Comparison of ENCODE assay signal across 21 cellular contexts in the genomic region with DNA sequence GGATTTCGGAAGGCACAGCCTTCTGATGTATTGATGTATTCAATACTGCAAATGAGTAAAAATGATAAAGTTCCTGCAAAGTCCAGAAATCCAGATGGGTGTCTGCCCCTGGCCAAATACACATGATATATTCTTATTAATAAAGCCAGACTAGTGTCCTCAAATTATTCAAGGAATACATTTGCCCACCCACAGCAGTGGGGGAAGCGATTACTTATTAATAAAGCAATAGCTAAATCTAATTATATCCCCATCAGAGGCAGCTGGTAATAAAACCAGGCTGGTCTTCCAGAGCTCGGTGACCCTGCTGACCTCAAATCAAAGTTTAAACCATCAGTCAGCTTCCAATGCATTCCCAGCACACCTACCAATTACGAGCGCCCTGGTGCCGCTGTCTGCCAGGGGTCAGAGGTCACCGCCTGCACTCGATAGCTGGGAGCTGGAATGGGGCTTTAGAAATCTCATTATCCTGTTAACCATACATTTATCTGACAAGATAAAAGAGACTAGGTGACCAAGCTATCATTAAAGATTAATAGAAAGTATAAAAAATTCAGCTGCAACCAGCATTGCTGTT.
"Had no signal": no experiment of that assay in that cellular context is flagged by ENCODE, and none has a peak within 500 bp of the region (broad histone marks: within the 10 kb centered on the region; RNA-seq: fewer than 3 reads in every experiment).

No MANE protein-coding gene starts in this region.

- H3K36me3 Mint-ChIP-seq: mesothelial cell of epicardium; natural killer cell treated with Interleukin-12 subunit alpha and Interleukin-12 subunit beta and Interleukin-15 and Interleukin-18, amount 100 ng/mL, for 72 hours; T-cell; type B pancreatic cell had no signal

- H3K27me3 Mint-ChIP-seq: activated naive CD8-positive, alpha-beta T cell treated with anti-CD3 and anti-CD28 coated beads for 36 hours; activated T-helper 17 cell treated with anti-CD3 and anti-CD28 coated beads, Interleukin-2, amount 50 U/mL, for 72 hours; T-cell had no signal

- DNase-seq: activated CD4-positive, alpha-beta memory T cell treated with anti-CD3 and anti-CD28 coated beads, Interleukin-2, amount 10 ng/mL, durations not matched to agents 7 days and 5 days; activated CD4-positive, alpha-beta T cell treated with anti-CD3 and anti-CD28 coated beads for 48 hours; activated CD4-positive, CD25-positive, alpha-beta regulatory T cell; activated naive CD4-positive, alpha-beta T cell; activated naive CD8-positive, alpha-beta T cell treated with anti-CD3 and anti-CD28 coated beads for 36 hours; activated T-cell treated with anti-CD3 and anti-CD28 coated beads, Interleukin-2, amount 50 U/mL, for 1 hour; amniotic stem cell; left cardiac atrium; psoas muscle; right cardiac atrium; stimulated activated CD4-positive, alpha-beta T cell treated with anti-CD3 and anti-CD28 coated beads, Interleukin-15, amount 100 ng/mL, for 24 hours; stimulated activated CD4-positive, alpha-beta T cell treated with anti-CD3 and anti-CD28 coated beads, Interleukin-2, amount 100 ng/mL, for 48 hours; T-cell; testis had no signal

- H3K27ac ChIP-seq: psoas muscle, skin epidermis, testis had no signal

- ATAC-seq: activated T-helper 17 cell treated with anti-CD3 and anti-CD28 coated beads, Interleukin-2, amount 50 U/mL, for 72 hours; left cardiac atrium; natural killer cell treated with Interleukin-12 subunit alpha and Interleukin-12 subunit beta and Interleukin-15 and Interleukin-18, amount 100 ng/mL, for 72 hours; psoas muscle; right cardiac atrium; T-cell had no signal

- H3K4me3 ChIP-seq: lung, psoas muscle, skin epidermis, testis had no signal

- H3K4me3 Mint-ChIP-seq: activated CD4-positive, alpha-beta memory T cell treated with anti-CD3 and anti-CD28 coated beads, Interleukin-2, amount 10 ng/mL, durations not matched to agents 7 days and 5 days; activated naive CD8-positive, alpha-beta T cell treated with anti-CD3 and anti-CD28 coated beads for 36 hours; activated T-helper 17 cell treated with anti-CD3 and anti-CD28 coated beads, Interleukin-2, amount 50 U/mL, for 72 hours; dendritic cell treated with granulocyte-macrophage colony-stimulating factor and Interleukin-4, amounts not matched to agents 40 ng/mL and 50 ng/mL, for 4 days; mesothelial cell of epicardium; natural killer cell treated with Interleukin-12 subunit alpha and Interleukin-12 subunit beta and Interleukin-15 and Interleukin-18, amount 100 ng/mL, for 72 hours; T-cell had no signal

- H3K27ac Mint-ChIP-seq: activated CD4-positive, alpha-beta memory T cell treated with anti-CD3 and anti-CD28 coated beads, Interleukin-2, amount 10 ng/mL, durations not matched to agents 7 days and 5 days; activated naive CD8-positive, alpha-beta T cell treated with anti-CD3 and anti-CD28 coated beads for 36 hours; activated T-helper 17 cell treated with anti-CD3 and anti-CD28 coated beads, Interleukin-2, amount 50 U/mL, for 72 hours; dendritic cell treated with granulocyte-macrophage colony-stimulating factor and Interleukin-4, amounts not matched to agents 40 ng/mL and 50 ng/mL, for 4 days; natural killer cell treated with Interleukin-12 subunit alpha and Interleukin-12 subunit beta and Interleukin-15 and Interleukin-18, amount 100 ng/mL, for 72 hours; T-cell; type B pancreatic cell had no signal

- H3K9me3 ChIP-seq: psoas muscle, testis had no signal

- H3K9me3 Mint-ChIP-seq: activated CD4-positive, alpha-beta memory T cell treated with anti-CD3 and anti-CD28 coated beads, Interleukin-2, amount 10 ng/mL, durations not matched to agents 7 days and 5 days; activated T-helper 17 cell treated with anti-CD3 and anti-CD28 coated beads, Interleukin-2, amount 50 U/mL, for 72 hours; dendritic cell treated with granulocyte-macrophage colony-stimulating factor and Interleukin-4, amounts not matched to agents 40 ng/mL and 50 ng/mL, for 4 days; mesothelial cell of epicardium; natural killer cell treated with Interleukin-12 subunit alpha and Interleukin-12 subunit beta and Interleukin-15 and Interleukin-18, amount 100 ng/mL, for 72 hours had no signal

- H3K27me3 ChIP-seq: testis had no signal

- H3K4me1 ChIP-seq: psoas muscle, testis had no signal
